In genomic region chr9:121819511-121820231, GRCh38 we compare ENCODE assay signal across 12 cellular contexts.
DNase-seq lines count a peak whose midpoint lies in the region; ATAC-seq and TF ChIP-seq lines count a peak whose summit lies in the region.
"Had no signal": no experiment of that assay in that cellular context is flagged by ENCODE, and none has a peak within 500 bp of the region (broad histone marks: within the 10 kb centered on the region; RNA-seq: fewer than 3 reads in every experiment).

No MANE protein-coding gene starts in this region.

- H3K9me3 Mint-ChIP-seq in stimulated activated effector memory CD8-positive, alpha-beta T cell treated with anti-CD3 and anti-CD28 coated beads, Interleukin-12 subunit alpha, Interleukin-12 subunit beta, amount 100 ng/mL, for 72 hours: no peaks in the 10 kb centered on the region
- H3K9me3 Mint-ChIP-seq in activated naive CD4-positive, alpha-beta T cell treated with anti-CD3 and anti-CD28 coated beads, Interleukin-2, amount 10 ng/mL, durations not matched to agents 7 days and 5 days: no peaks in the 10 kb centered on the region
- no peaks in the 10 kb centered on the region for H3K9me3 Mint-ChIP-seq in CD8-positive, alpha-beta T cell
- H3K9me3 Mint-ChIP-seq: activated T-helper 1 cell treated with anti-CD3 and anti-CD28 coated beads, Interleukin-12 subunit alpha, Interleukin-12 subunit beta, Interleukin-2, Interleukin-4 antibody, amounts not matched to agents 30 ng/mL and 10 ng/mL and 1 ng/mL, durations not matched to agents 14 hours and 24 hours and 36 hours had no signal

- no peaks in the 10 kb centered on the region for H3K9me3 ChIP-seq in CD8-positive, alpha-beta T cell (ENCODE audit: low read length)

- no peaks in the 10 kb centered on the region for H3K4me1 ChIP-seq in CD8-positive, alpha-beta T cell (ENCODE audit: insufficient read depth, low read length)

- no peaks in the 10 kb centered on the region for H3K36me3 ChIP-seq in CD8-positive, alpha-beta T cell (ENCODE audit: insufficient read depth, low read length)

- H3K27ac Mint-ChIP-seq in stimulated activated effector memory CD8-positive, alpha-beta T cell treated with anti-CD3 and anti-CD28 coated beads, Interleukin-12 subunit alpha, Interleukin-12 subunit beta, amount 100 ng/mL, for 72 hours: peak overlapping the region; percentile 48
- H3K27ac Mint-ChIP-seq in activated naive CD4-positive, alpha-beta T cell treated with anti-CD3 and anti-CD28 coated beads, Interleukin-2, amount 10 ng/mL, durations not matched to agents 7 days and 5 days: no peak overlapping the region
- no peak overlapping the region for H3K27ac Mint-ChIP-seq in CD8-positive, alpha-beta T cell
- H3K27ac Mint-ChIP-seq: activated T-helper 1 cell treated with anti-CD3 and anti-CD28 coated beads, Interleukin-12 subunit alpha, Interleukin-12 subunit beta, Interleukin-2, Interleukin-4 antibody, amounts not matched to agents 30 ng/mL and 10 ng/mL and 1 ng/mL, durations not matched to agents 14 hours and 24 hours and 36 hours had no signal

- H3K27me3 ChIP-seq in CD8-positive, alpha-beta T cell (ENCODE audit: insufficient read depth, low read length): no peaks in the 10 kb centered on the region

- H3K4me3 ChIP-seq in CD8-positive, alpha-beta T cell (ENCODE audit: low read depth, low read length): no peak overlapping the region

- intact Hi-C loops in CD8-positive, alpha-beta T cell (cut with DNase I, micrococcal nuclease): no loop called here

- H3K4me3 Mint-ChIP-seq in stimulated activated effector memory CD8-positive, alpha-beta T cell treated with anti-CD3 and anti-CD28 coated beads, Interleukin-12 subunit alpha, Interleukin-12 subunit beta, amount 100 ng/mL, for 72 hours: no peak overlapping the region
- H3K4me3 Mint-ChIP-seq in activated naive CD4-positive, alpha-beta T cell treated with anti-CD3 and anti-CD28 coated beads, Interleukin-2, amount 10 ng/mL, durations not matched to agents 7 days and 5 days: no peak overlapping the region
- H3K4me3 Mint-ChIP-seq in CD8-positive, alpha-beta T cell: no peak overlapping the region
- H3K4me3 Mint-ChIP-seq: activated T-helper 1 cell treated with anti-CD3 and anti-CD28 coated beads, Interleukin-12 subunit alpha, Interleukin-12 subunit beta, Interleukin-2, Interleukin-4 antibody, amounts not matched to agents 30 ng/mL and 10 ng/mL and 1 ng/mL, durations not matched to agents 14 hours and 24 hours and 36 hours had no signal

- no peak overlapping the region for H3K27ac ChIP-seq in CD8-positive, alpha-beta T cell (ENCODE audit: low read depth, low read length)
- H3K27ac ChIP-seq: parathyroid adenoma had no signal

- peaks cover 15% of the 10 kb centered on the region for H3K27me3 Mint-ChIP-seq in activated naive CD4-positive, alpha-beta T cell treated with anti-CD3 and anti-CD28 coated beads, Interleukin-2, amount 10 ng/mL, durations not matched to agents 7 days and 5 days
- no peaks in the 10 kb centered on the region for H3K27me3 Mint-ChIP-seq in CD8-positive, alpha-beta T cell (ENCODE audit: low read depth)

- TF ChIP-seq CTCF in CD8-positive, alpha-beta T cell (IDR thresholded peaks at IDR 0.05): no peak

- peaks cover 5% of the 10 kb centered on the region for H3K36me3 Mint-ChIP-seq in stimulated activated effector memory CD8-positive, alpha-beta T cell treated with anti-CD3 and anti-CD28 coated beads, Interleukin-12 subunit alpha, Interleukin-12 subunit beta, amount 100 ng/mL, for 72 hours
- H3K36me3 Mint-ChIP-seq in activated naive CD4-positive, alpha-beta T cell treated with anti-CD3 and anti-CD28 coated beads, Interleukin-2, amount 10 ng/mL, durations not matched to agents 7 days and 5 days: no peaks in the 10 kb centered on the region
- H3K36me3 Mint-ChIP-seq in CD8-positive, alpha-beta T cell: no peaks in the 10 kb centered on the region

- POLR2A ChIA-PET in CD8-positive, alpha-beta T cell (lab: Charles Lee): no interaction called here

- peaks cover 7% of the 10 kb centered on the region for H3K4me1 Mint-ChIP-seq in stimulated activated effector memory CD8-positive, alpha-beta T cell treated with anti-CD3 and anti-CD28 coated beads, Interleukin-12 subunit alpha, Interleukin-12 subunit beta, amount 100 ng/mL, for 72 hours
- H3K4me1 Mint-ChIP-seq in activated naive CD4-positive, alpha-beta T cell treated with anti-CD3 and anti-CD28 coated beads, Interleukin-2, amount 10 ng/mL, durations not matched to agents 7 days and 5 days: peaks cover 2% of the 10 kb centered on the region
- peaks cover 5% of the 10 kb centered on the region for H3K4me1 Mint-ChIP-seq in CD8-positive, alpha-beta T cell (ENCODE audit: low read depth)

- DNase-seq in NCI-H510A treated with DMSO at 0.1 percent for 48 hours (lab: John Stamatoyannopoulos, UW) (peak; percentile 30), NCI-H510A (lab: John Stamatoyannopoulos, UW) (no peak), NOMO-1 treated with dmso at 0.1 percent for 144 hours (lab: John Stamatoyannopoulos, UW; ENCODE audit: unreplicated experiment) (peak; percentile 23), erythroblast (lab: John Stamatoyannopoulos, UW) (peak; percentile 48 to 80)
- DNase-seq in stimulated activated effector memory CD8-positive, alpha-beta T cell treated with anti-CD3 and anti-CD28 coated beads, Interleukin-12 subunit alpha, Interleukin-12 subunit beta, amount 100 ng/mL, for 72 hours (ENCODE audit: low spot score in 2 of 2): no peak
- no peak for DNase-seq in activated naive CD4-positive, alpha-beta T cell treated with anti-CD3 and anti-CD28 coated beads, Interleukin-2, amount 10 ng/mL, durations not matched to agents 7 days and 5 days
- no peak for DNase-seq in CD8-positive, alpha-beta T cell
- DNase-seq: SHP77 treated with DMSO at 0.1 percent for 48 hours; stimulated activated naive CD4-positive, alpha-beta T cell had no signal

- no peak for ATAC-seq in stimulated activated effector memory CD8-positive, alpha-beta T cell treated with anti-CD3 and anti-CD28 coated beads, Interleukin-12 subunit alpha, Interleukin-12 subunit beta, amount 100 ng/mL, for 72 hours
- ATAC-seq in GM19463 (IDR thresholded peaks at IDR 0.05; ENCODE audit: unreplicated experiment): no peak
- ATAC-seq in CD8-positive, alpha-beta T cell: no peak

- CTCF ChIA-PET in activated naive CD4-positive, alpha-beta T cell treated with anti-CD3 and anti-CD28 coated beads, Interleukin-2, amount 10 ng/mL, durations not matched to agents 7 days and 5 days (lab: Charles Lee): interaction anchor here (0.7 kb wide), 1 partner anchor 24 kb away, joined by 3 read pairs; no protein-coding TSS in a partner anchor
- CTCF ChIA-PET in CD8-positive, alpha-beta T cell (lab: Charles Lee): no interaction called here

- no peak for TF ChIP-seq POLR2A in erythroblast (IDR thresholded peaks at IDR 0.05; ENCODE audit: low read length)

Comparison
In these comparisons a context has a peak if more than half of its experiments do, and no peak if none do; other contexts are left out.
1. DNase-seq: peak in NCI-H510A treated with DMSO at 0.1 percent for 48 hours (single experiment), NOMO-1 treated with dmso at 0.1 percent for 144 hours (single experiment) and erythroblast (2 of 2); none in NCI-H510A (single experiment), stimulated activated effector memory CD8-positive, alpha-beta T cell treated with anti-CD3 and anti-CD28 coated beads, Interleukin-12 subunit alpha, Interleukin-12 subunit beta, amount 100 ng/mL, for 72 hours (0 of 2), activated naive CD4-positive, alpha-beta T cell treated with anti-CD3 and anti-CD28 coated beads, Interleukin-2, amount 10 ng/mL, durations not matched to agents 7 days and 5 days (single experiment) and CD8-positive, alpha-beta T cell (0 of 7).